Comparison of ENCODE assay signal across 9 cellular contexts in the genomic region with DNA sequence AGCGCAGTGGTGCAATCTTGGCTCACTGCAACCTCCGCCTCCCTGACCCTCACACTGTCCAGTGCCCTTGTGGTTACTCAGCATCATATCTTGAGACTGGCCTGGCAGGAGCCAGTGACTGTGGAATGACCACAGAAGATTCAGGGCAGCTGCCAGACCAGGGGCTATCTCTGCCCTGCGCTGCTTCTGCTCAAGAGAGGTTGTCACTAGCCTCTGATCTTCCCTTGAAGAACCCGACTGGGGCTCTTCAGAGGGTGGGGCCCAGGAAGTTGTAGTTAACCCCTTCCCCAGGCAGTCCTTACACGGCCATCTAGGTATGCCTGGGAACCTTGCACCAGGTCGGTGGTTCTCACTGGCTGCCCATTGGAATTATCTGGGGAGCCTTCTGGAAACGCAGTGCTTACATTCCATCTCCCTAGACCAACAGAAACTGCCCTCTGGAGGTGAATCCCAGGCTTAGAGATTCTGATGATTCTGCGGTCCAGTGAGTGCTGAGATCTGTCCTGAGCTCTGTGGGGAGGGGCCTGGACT. TPM values are rescaled to one million over a fixed set of nuclear protein-coding genes. Genes with fewer than 3 reads are reported as not detected.
DNase-seq lines count a peak whose midpoint lies in the region; ATAC-seq and TF ChIP-seq lines count a peak whose summit lies in the region.
"Had no signal": no experiment of that assay in that cellular context is flagged by ENCODE, and none has a peak within 500 bp of the region (broad histone marks: within the 10 kb centered on the region; RNA-seq: fewer than 3 reads in every experiment).

No MANE protein-coding gene starts in this region.

- no peak overlapping the region for H3K4me3 ChIP-seq in brain microvascular endothelial cell (ENCODE audit: low read depth, low read length)

- H3K27me3 ChIP-seq in brain microvascular endothelial cell (replicated peaks), result no peaks in the 10 kb centered on the region

- no peak overlapping the region for H3K27ac ChIP-seq in brain microvascular endothelial cell

- peak; percentile 45 for DNase-seq in EH (ENCODE audit: low read depth)
- DNase-seq in brain microvascular endothelial cell, result peak; percentile 39
- DNase-seq in iris pigment epithelial cell (ENCODE audit: low read depth), result peak; percentile 66
- DNase-seq in renal cortical epithelial cell (ENCODE audit: low read depth), result peak; percentile 74
- no peak for DNase-seq in CD1c-positive myeloid dendritic cell (ENCODE audit: extremely low spot score)
- no peak for DNase-seq in cerebellar cortex (ENCODE audit: low spot score)
- no peak for DNase-seq in T-helper 2 cell
- DNase-seq: NCI-H146 had no signal

- ATAC-seq in HG02763 (IDR thresholded peaks at IDR 0.05; ENCODE audit: unreplicated experiment), result no peak

- TF ChIP-seq CTCF in brain microvascular endothelial cell (IDR thresholded peaks at IDR 0.05; ENCODE audit: low read depth, low read length, missing control alignments), result peak; percentile 51

- H3K36me3 ChIP-seq in brain microvascular endothelial cell (replicated peaks), result peaks cover 24% of the 10 kb centered on the region

- in situ Hi-C loops in brain microvascular endothelial cell (cut with HindIII; ENCODE audit: low pct_ligation_motif_present, low sequenced_read_pairs), result no loop called here

RNA-seq across cellular contexts. Expression of gene PLEKHG3, which starts 41.4 kb away (rescaled TPM):
- total RNA-seq in renal cortical epithelial cell, result 68.9 and 119 TPM in 2 replicates

Comparison
In these comparisons a context has a peak if more than half of its experiments do, and no peak if none do; other contexts are left out.
1. DNase-seq: peak in EH (single experiment), brain microvascular endothelial cell (single experiment), iris pigment epithelial cell (single experiment) and renal cortical epithelial cell (single experiment); none in CD1c-positive myeloid dendritic cell (single experiment), cerebellar cortex (single experiment) and T-helper 2 cell (0 of 5).